22 cellular contexts compared by ENCODE assay signal in the genomic region with DNA sequence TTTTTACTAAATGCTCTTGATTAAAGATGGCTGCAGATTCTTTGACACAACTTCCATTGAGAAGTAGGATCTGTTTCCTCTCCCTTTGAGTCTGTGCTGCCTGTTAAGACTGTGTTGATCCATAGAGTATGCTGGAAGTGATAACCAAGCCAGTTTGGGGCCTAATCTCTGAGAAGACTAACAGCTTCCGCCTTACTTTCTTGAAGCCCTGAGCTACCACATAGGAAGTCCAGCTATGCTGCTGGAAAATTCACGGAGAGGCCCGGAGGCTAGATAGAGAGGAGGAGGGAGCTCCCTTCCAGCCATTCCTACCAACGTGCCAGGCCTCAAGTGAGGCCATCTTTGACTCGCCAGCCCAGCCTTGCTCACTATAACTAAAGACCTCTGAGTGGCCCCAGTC.
"Had no signal": no experiment of that assay in that cellular context is flagged by ENCODE, and none has a peak within 500 bp of the region (broad histone marks: within the 10 kb centered on the region; RNA-seq: fewer than 3 reads in every experiment).

No MANE protein-coding gene starts in this region.

- H3K27me3 ChIP-seq: SJSA1 had no signal

- H3K4me2 ChIP-seq: KMS-11 had no signal

- DNase-seq: IMR-90, Kasumi-1, MM.1S, NCI-H1092 treated with DMSO at 0.1 percent for 48 hours, NCI-H1436, NCI-H187, NCI-H2029, NCI-H2081 treated with DMSO at 0.1 percent for 48 hours, NCI-H2171, NCI-H226, NCI-H446, NCI-H510A, NCI-H524 treated with DMSO at 0.1 percent for 48 hours, NCI-H69, NCI-H774, Right ventricle myocardium superior, RPMI8226, SIG-M5 had no signal

- H3K4me3 ChIP-seq: SJSA1 had no signal

- ATAC-seq: HepG2 had no signal

- H3K27ac ChIP-seq: KMS-11, SJSA1 had no signal

- H3K4me1 ChIP-seq: SJSA1 had no signal

- FAIRE-seq: HepG2, RCC 7860 had no signal

- H3K9me3 ChIP-seq: SJSA1 had no signal

- H3K9ac ChIP-seq: KMS-11 had no signal
